21 cellular contexts compared by ENCODE assay signal in genomic region chr7:55488221-55488620, GRCh38.
DNase-seq lines count a peak whose midpoint lies in the region; ATAC-seq, FAIRE-seq and TF ChIP-seq lines count a peak whose summit lies in the region.
"Had no signal": no experiment of that assay in that cellular context is flagged by ENCODE, and none has a peak within 500 bp of the region (broad histone marks: within the 10 kb centered on the region; RNA-seq: fewer than 3 reads in every experiment).

No MANE protein-coding gene starts in this region.

- no peaks in the 10 kb centered on the region for H3K9me3 Mint-ChIP-seq in activated T-cell treated with anti-CD3 and anti-CD28 coated beads, Interleukin-2, amount 50 U/mL, for 24 hours
- no peaks in the 10 kb centered on the region for H3K9me3 Mint-ChIP-seq in stimulated activated memory B cell treated with anti-CD40 and anti-IgM and Interleukin-4, amounts not matched to agents 10 μg/mL and 1 μg/mL and 100 μg/mL, for 72 hours
- H3K9me3 Mint-ChIP-seq: activated CD4-positive, alpha-beta memory T cell treated with anti-CD3 and anti-CD28 coated beads, Interleukin-2, amount 10 ng/mL, durations not matched to agents 7 days and 5 days; activated T-cell treated with anti-CD3 and anti-CD28 coated beads, Interleukin-2, amount 50 U/mL, for 4 hours had no signal

- no peak overlapping the region for H3K4me3 Mint-ChIP-seq in activated T-cell treated with anti-CD3 and anti-CD28 coated beads, Interleukin-2, amount 50 U/mL, for 24 hours
- peak overlapping the region; percentile 19 for H3K4me3 Mint-ChIP-seq in stimulated activated memory B cell treated with anti-CD40 and anti-IgM and Interleukin-4, amounts not matched to agents 10 μg/mL and 1 μg/mL and 100 μg/mL, for 72 hours
- H3K4me3 Mint-ChIP-seq: activated CD4-positive, alpha-beta memory T cell treated with anti-CD3 and anti-CD28 coated beads, Interleukin-2, amount 10 ng/mL, durations not matched to agents 7 days and 5 days; activated T-cell treated with anti-CD3 and anti-CD28 coated beads, Interleukin-2, amount 50 U/mL, for 4 hours had no signal

- H3K4me3 ChIP-seq in KMS-11 (IDR thresholded peaks at IDR 0.05; ENCODE audit: insufficient read depth, low read depth, low read length) (no peak overlapping the region), H1 (ENCODE audit: extremely low read depth in 1 of 4, insufficient read depth in 2 of 4, low read depth in 3 of 4, low read length in 4 of 4) (no peak overlapping the region)
- H3K4me3 ChIP-seq: adrenal gland, GM12878, heart left ventricle, testis had no signal

- H2AK5ac ChIP-seq in H1 (ENCODE audit: low read depth, low read length): no peak overlapping the region

- H2BK12ac ChIP-seq in H1 (ENCODE audit: low read depth, low read length): no peak overlapping the region

- FAIRE-seq in H1 (lab: Jason Lieb, UNC) (no peak), GM19239 (lab: Jason Lieb, UNC) (no peak)
- FAIRE-seq: bronchial epithelial cell, GM12878 had no signal

- CTCF ChIA-PET in H1 (lab: Charles Lee; ENCODE audit: partially characterized antibody): interaction anchor here (1.6 kb wide), 1 partner anchor 105 kb away, joined by 3 read pairs; no protein-coding TSS in a partner anchor

- no peak for TF ChIP-seq EP300 in H1 (IDR thresholded peaks at IDR 0.05; ENCODE audit: borderline replicate concordance in 1 of 2, low read depth in 2 of 2, low read length in 2 of 2)

- peak overlapping the region; percentile 5; the same call in 1 of the 2 replicates for H4K8ac ChIP-seq in H1 (ENCODE audit: extremely low read depth, insufficient read depth, low read length)

- peaks cover 96% of the 10 kb centered on the region for H3K36me3 Mint-ChIP-seq in activated T-cell treated with anti-CD3 and anti-CD28 coated beads, Interleukin-2, amount 50 U/mL, for 24 hours (ENCODE audit: low read depth)
- H3K36me3 Mint-ChIP-seq in stimulated activated memory B cell treated with anti-CD40 and anti-IgM and Interleukin-4, amounts not matched to agents 10 μg/mL and 1 μg/mL and 100 μg/mL, for 72 hours: peaks cover 96% of the 10 kb centered on the region

- no peak overlapping the region for H2BK120ac ChIP-seq in H1 (replicated peaks; ENCODE audit: low read depth, low read length)

- no peak for TF ChIP-seq RAD21 in H1 (IDR thresholded peaks at IDR 0.05 in 1 of 2, conservative IDR thresholded peaks at IDR 0.05 in 1 of 2; ENCODE audit: low read depth in 2 of 2, low read length in 2 of 2)

- H3K18ac ChIP-seq in H1 (ENCODE audit: extremely low read depth, low read length): no peak overlapping the region

- H3K14ac ChIP-seq in H1 (ENCODE audit: insufficient read length): no peak overlapping the region

- H3K79me1 ChIP-seq in H1 (ENCODE audit: low read depth, low read length): no peaks in the 10 kb centered on the region; the same call in 1 of the 2 replicates

- H2BK5ac ChIP-seq in H1 (ENCODE audit: low read depth, low read length): no peak overlapping the region

- TF ChIP-seq CTCF in KMS-11 (conservative IDR thresholded peaks at IDR 0.05; ENCODE audit: low read depth, low read length) (no peak), H1 (IDR thresholded peaks at IDR 0.05; ENCODE audit: control extremely low read depth in 1 of 3, insufficient read depth in 1 of 3, low read depth in 1 of 3, low read length in 3 of 3) (no peak)

- H3K9me3 ChIP-seq in H1 (ENCODE audit: insufficient read depth in 2 of 2, low read depth in 1 of 2, low read length in 1 of 2): no peaks in the 10 kb centered on the region
- H3K9me3 ChIP-seq: adrenal gland, heart left ventricle, testis had no signal

- H3K27me3 ChIP-seq in KMS-11 (ENCODE audit: insufficient read depth, low read depth) (no peaks in the 10 kb centered on the region), H1 (replicated peaks in 1 of 4; ENCODE audit: control insufficient read depth in 3 of 4, extremely low read depth in 1 of 4, insufficient read depth in 3 of 4, low read length in 3 of 4) (no peaks in the 10 kb centered on the region)
- H3K27me3 ChIP-seq: adrenal gland, heart left ventricle, testis had no signal

- H3K23me2 ChIP-seq in H1 (ENCODE audit: low read depth, low read length): no peaks in the 10 kb centered on the region

- no peak overlapping the region for H2BK15ac ChIP-seq in H1 (ENCODE audit: low read length)

- no peaks in the 10 kb centered on the region for H4K20me1 ChIP-seq in KMS-11 (ENCODE audit: insufficient read depth)
- peaks cover 0 to 8% of the 10 kb centered on the region in 2 experiments for H4K20me1 ChIP-seq in H1 (replicated peaks in 1 of 2; ENCODE audit: control insufficient read depth in 1 of 2, insufficient read depth in 2 of 2, low read length in 2 of 2)

- H3K23ac ChIP-seq in H1 (ENCODE audit: insufficient read length): no peak overlapping the region

- H3K36me3 ChIP-seq in KMS-11 (ENCODE audit: insufficient read depth): peaks cover 7% of the 10 kb centered on the region; the same call in 1 of the 2 replicates
- peaks cover 0 to 7% (median 2%) of the 10 kb centered on the region in 4 experiments; a peak in 4 of 8 replicates for H3K36me3 ChIP-seq in H1 (ENCODE audit: control insufficient read depth in 2 of 4, insufficient read depth in 4 of 4, low read length in 3 of 4)

- no peak for DNase-seq in activated T-cell treated with anti-CD3 and anti-CD28 coated beads, Interleukin-2, amount 50 U/mL, for 24 hours
- DNase-seq in activated T-cell treated with anti-CD3 and anti-CD28 coated beads, Interleukin-2, amount 50 U/mL, for 1 hour: no peak
- no peak for DNase-seq in H1 (ENCODE audit: low read depth in 1 of 2, low spot score in 2 of 2)
- no peak for DNase-seq in NCI-H2196 (lab: John Stamatoyannopoulos, UW; ENCODE audit: unreplicated experiment)
- DNase-seq in GM19239 (ENCODE audit: insufficient read length, low spot score): no peak
- DNase-seq: activated CD4-positive, alpha-beta memory T cell treated with anti-CD3 and anti-CD28 coated beads, Interleukin-2, amount 10 ng/mL, durations not matched to agents 7 days and 5 days; activated T-cell treated with anti-CD3 and anti-CD28 coated beads, Interleukin-2, amount 50 U/mL, for 4 hours; adrenal gland; dermis blood vessel endothelial cell; heart left ventricle; NCI-H2171 treated with DMSO at 0.1 percent for 48 hours; NCI-H774; occipital lobe; testis; WERI-Rb-1 had no signal

- no peaks in the 10 kb centered on the region for H3K27me3 Mint-ChIP-seq in activated T-cell treated with anti-CD3 and anti-CD28 coated beads, Interleukin-2, amount 50 U/mL, for 24 hours
- no peaks in the 10 kb centered on the region for H3K27me3 Mint-ChIP-seq in stimulated activated memory B cell treated with anti-CD40 and anti-IgM and Interleukin-4, amounts not matched to agents 10 μg/mL and 1 μg/mL and 100 μg/mL, for 72 hours
- H3K27me3 Mint-ChIP-seq: activated CD4-positive, alpha-beta memory T cell treated with anti-CD3 and anti-CD28 coated beads, Interleukin-2, amount 10 ng/mL, durations not matched to agents 7 days and 5 days had no signal

- POLR2A ChIA-PET in H1 (lab: Charles Lee; ENCODE audit: partially characterized antibody): interaction anchor here (1.2 kb wide), 1 partner anchor 34 kb away, joined by 3 read pairs; no protein-coding TSS in a partner anchor

- H4K91ac ChIP-seq in H1 (replicated peaks; ENCODE audit: insufficient read length, low read length): no peak overlapping the region

- H3K56ac ChIP-seq in H1 (replicated peaks; ENCODE audit: insufficient read length, low read depth, low read length): no peak overlapping the region

- no peak for TF ChIP-seq POLR2A in H1 (IDR thresholded peaks at IDR 0.05; ENCODE audit: control extremely low read depth in 1 of 2, low read depth in 2 of 2, low read length in 2 of 2)

- H3K4me2 ChIP-seq in KMS-11: peak overlapping the region; percentile 38; the same call in 1 of the 2 replicates
- H3K4me2 ChIP-seq in H1 (ENCODE audit: insufficient read depth in 1 of 2, low read depth in 2 of 2, low read length in 2 of 2): no peak overlapping the region

- H3K4me1 Mint-ChIP-seq in activated T-cell treated with anti-CD3 and anti-CD28 coated beads, Interleukin-2, amount 50 U/mL, for 24 hours (ENCODE audit: low read depth): peaks cover 65% of the 10 kb centered on the region
- H3K4me1 Mint-ChIP-seq in stimulated activated memory B cell treated with anti-CD40 and anti-IgM and Interleukin-4, amounts not matched to agents 10 μg/mL and 1 μg/mL and 100 μg/mL, for 72 hours: peaks cover 70% of the 10 kb centered on the region

- no peak overlapping the region for H4K5ac ChIP-seq in H1 (ENCODE audit: insufficient read length, low read depth, low read length)

- 80% methylated on average over 4 of the region's 5 CpGs; no CpG with 5 or more reads in 1 of the 2 experiments for WGBS in H1 (ENCODE audit: extremely low coverage in 1 of 2, insufficient coverage in 1 of 2, insufficient read length in 1 of 2, insufficient replicate concordance in 2 of 2, low coverage in 1 of 2, low lambda C conversion rate in 2 of 2, missing lambda C conversion rate in 1 of 2), 2 experiments

- no peak for ATAC-seq in stimulated activated memory B cell treated with anti-CD40 and anti-IgM and Interleukin-4, amounts not matched to agents 10 μg/mL and 1 μg/mL and 100 μg/mL, for 72 hours
- no peak for ATAC-seq in GM18909 (IDR thresholded peaks at IDR 0.05; ENCODE audit: poor library complexity, unreplicated experiment)
- ATAC-seq: activated T-cell treated with anti-CD3 and anti-CD28 coated beads, Interleukin-2, amount 50 U/mL, for 4 hours; GM12878; heart left ventricle had no signal

- no peak overlapping the region for H2BK20ac ChIP-seq in H1 (ENCODE audit: low read length)

- peak overlapping the region; percentile 57 for H3K27ac ChIP-seq in KMS-11
- no peak overlapping the region for H3K27ac ChIP-seq in H1 (ENCODE audit: low read depth, low read length)
- H3K27ac ChIP-seq: adrenal gland, C4-2B, heart left ventricle, testis, WERI-Rb-1 had no signal

- H3K4me1 ChIP-seq in KMS-11 (ENCODE audit: low read depth, poor library complexity, severe bottlenecking) (peaks cover 88% of the 10 kb centered on the region), H1 (replicated peaks in 1 of 4; ENCODE audit: control insufficient read depth in 3 of 4, insufficient read depth in 4 of 4, low read length in 3 of 4) (no peaks in the 10 kb centered on the region)
- H3K4me1 ChIP-seq: adrenal gland, testis had no signal

- H2AFZ ChIP-seq in KMS-11 (ENCODE audit: low read depth): no peak overlapping the region
- no peak overlapping the region for H2AFZ ChIP-seq in H1 (ENCODE audit: low read length)

- H3K79me2 ChIP-seq in KMS-11 (ENCODE audit: insufficient read depth, low read depth) (peaks cover 21% of the 10 kb centered on the region; the same call in 1 of the 2 replicates), H1 (ENCODE audit: control insufficient read depth in 1 of 2, insufficient read depth in 2 of 2, low read length in 2 of 2) (no peaks in the 10 kb centered on the region)

- H3K9ac ChIP-seq in KMS-11: no peak overlapping the region; the same call in 1 of the 2 replicates
- H3K9ac ChIP-seq in H1 (replicated peaks in 1 of 4; ENCODE audit: extremely low read depth in 1 of 4, low read depth in 3 of 4, low read length in 3 of 4): no peak overlapping the region

- peak overlapping the region; percentile 85 for H3K27ac Mint-ChIP-seq in activated T-cell treated with anti-CD3 and anti-CD28 coated beads, Interleukin-2, amount 50 U/mL, for 24 hours
- peak overlapping the region; percentile 81 for H3K27ac Mint-ChIP-seq in stimulated activated memory B cell treated with anti-CD40 and anti-IgM and Interleukin-4, amounts not matched to agents 10 μg/mL and 1 μg/mL and 100 μg/mL, for 72 hours
- H3K27ac Mint-ChIP-seq: activated CD4-positive, alpha-beta memory T cell treated with anti-CD3 and anti-CD28 coated beads, Interleukin-2, amount 10 ng/mL, durations not matched to agents 7 days and 5 days had no signal

- H3K4ac ChIP-seq in H1 (replicated peaks; ENCODE audit: insufficient read length, low read depth, low read length): no peak overlapping the region
